In genomic region chr1:54965624-54966340, GRCh38 we compare ENCODE assay signal across 9 cellular contexts. TPM values are rescaled to one million over a fixed set of nuclear protein-coding genes. Genes with fewer than 3 reads are reported as not detected.
DNase-seq lines count a peak whose midpoint lies in the region; ATAC-seq and TF ChIP-seq lines count a peak whose summit lies in the region.
"Had no signal": no experiment of that assay in that cellular context is flagged by ENCODE, and none has a peak within 500 bp of the region (broad histone marks: within the 10 kb centered on the region; RNA-seq: fewer than 3 reads in every experiment).

No MANE protein-coding gene starts in this region.

- peak; percentile 67 for ATAC-seq in GM18519 (IDR thresholded peaks at IDR 0.05; ENCODE audit: low FRiP score, unreplicated experiment)
- ATAC-seq in HG02623 (IDR thresholded peaks at IDR 0.05; ENCODE audit: unreplicated experiment): peak; percentile 61
- ATAC-seq: Panc1 had no signal

- H3K4me1 ChIP-seq in colonic mucosa: no peaks in the 10 kb centered on the region
- H3K4me1 ChIP-seq in osteoblast (ENCODE audit: insufficient read depth, low read length): peaks cover 6% of the 10 kb centered on the region

- H3K9me3 ChIP-seq in colonic mucosa (no peaks in the 10 kb centered on the region), osteoblast (ENCODE audit: low read depth, low read length) (no peaks in the 10 kb centered on the region)

- H3K79me2 ChIP-seq in osteoblast (ENCODE audit: insufficient read depth, low read length): no peaks in the 10 kb centered on the region

- H4K20me1 ChIP-seq in osteoblast (ENCODE audit: insufficient read depth, low read length): no peaks in the 10 kb centered on the region

- no peak overlapping the region for H3K9ac ChIP-seq in colonic mucosa (ENCODE audit: low read depth in 2 of 2, low read length in 2 of 2)

- H3K27me3 ChIP-seq in colonic mucosa: no peaks in the 10 kb centered on the region
- no peaks in the 10 kb centered on the region for H3K27me3 ChIP-seq in osteoblast (ENCODE audit: insufficient read depth, low read length)

- intact Hi-C loops in colonic mucosa (cut with DNase I): no loop called here

- no peak overlapping the region for H3K4me3 ChIP-seq in colonic mucosa
- no peak overlapping the region for H3K4me3 ChIP-seq in osteoblast (ENCODE audit: insufficient read depth, low read length)

- TF ChIP-seq CTCF in colonic mucosa (IDR thresholded peaks at IDR 0.05) (no peak), osteoblast (IDR thresholded peaks at IDR 0.05; ENCODE audit: extremely low read depth, low read depth, low read length) (no peak)

- H3K36me3 ChIP-seq in colonic mucosa (no peaks in the 10 kb centered on the region), osteoblast (ENCODE audit: insufficient read depth, low read length) (no peaks in the 10 kb centered on the region)

- H2AFZ ChIP-seq in osteoblast (ENCODE audit: low read length): peak overlapping the region; percentile 1

- H3K4me2 ChIP-seq in osteoblast (ENCODE audit: insufficient read depth, low read length): no peak overlapping the region

- H3K27ac ChIP-seq in colonic mucosa (no peak overlapping the region), osteoblast (ENCODE audit: low read depth, low read length) (no peak overlapping the region)

- DNase-seq in NCI-H2029 treated with DMSO at 0.1 percent for 48 hours (lab: John Stamatoyannopoulos, UW): peak; percentile 45
- peak; percentile 40 for DNase-seq in colonic mucosa
- DNase-seq in osteoblast (ENCODE audit: insufficient read length, low spot score, missing footprints): peak; percentile 47
- no peak for DNase-seq in T1000 (lab: John Stamatoyannopoulos, UW)
- DNase-seq in middle frontal gyrus (ENCODE audit: extremely low spot score, low spot score): no peak
- no peak for DNase-seq in activated effector memory CD4-positive, alpha-beta T cell treated with anti-CD3 and anti-CD28 coated beads, Interleukin-2, amount 50 U/mL, for 16 hours

RNA-seq across cellular contexts. Expression of gene TMEM61, which starts 14.6 kb away (rescaled TPM):
- total RNA-seq in colonic mucosa (10 to 100 TPM; 11.0 to 13.4 TPM), osteoblast (not detected in 2 replicates)

RNA-seq across cellular contexts. Expression of gene BSND, which starts 33.0 kb away (rescaled TPM):
- total RNA-seq in colonic mucosa: not detected
- not detected in 2 replicates for total RNA-seq in osteoblast

Comparison
In these comparisons a context has a peak if more than half of its experiments do, and no peak if none do; other contexts are left out.
1. DNase-seq: peak in NCI-H2029 treated with DMSO at 0.1 percent for 48 hours (single experiment), colonic mucosa (single experiment) and osteoblast (single experiment); none in T1000 (single experiment), middle frontal gyrus (single experiment) and activated effector memory CD4-positive, alpha-beta T cell treated with anti-CD3 and anti-CD28 coated beads, Interleukin-2, amount 50 U/mL, for 16 hours (single experiment).
2. RNA of gene TMEM61, which starts 14.6 kb away (total RNA-seq): 11.0 to 13.4 TPM in colonic mucosa; not detected in osteoblast; every median in the first group is over 10 times any median in the second.